ENCODE assay signal across 11 cellular contexts in the genomic region with DNA sequence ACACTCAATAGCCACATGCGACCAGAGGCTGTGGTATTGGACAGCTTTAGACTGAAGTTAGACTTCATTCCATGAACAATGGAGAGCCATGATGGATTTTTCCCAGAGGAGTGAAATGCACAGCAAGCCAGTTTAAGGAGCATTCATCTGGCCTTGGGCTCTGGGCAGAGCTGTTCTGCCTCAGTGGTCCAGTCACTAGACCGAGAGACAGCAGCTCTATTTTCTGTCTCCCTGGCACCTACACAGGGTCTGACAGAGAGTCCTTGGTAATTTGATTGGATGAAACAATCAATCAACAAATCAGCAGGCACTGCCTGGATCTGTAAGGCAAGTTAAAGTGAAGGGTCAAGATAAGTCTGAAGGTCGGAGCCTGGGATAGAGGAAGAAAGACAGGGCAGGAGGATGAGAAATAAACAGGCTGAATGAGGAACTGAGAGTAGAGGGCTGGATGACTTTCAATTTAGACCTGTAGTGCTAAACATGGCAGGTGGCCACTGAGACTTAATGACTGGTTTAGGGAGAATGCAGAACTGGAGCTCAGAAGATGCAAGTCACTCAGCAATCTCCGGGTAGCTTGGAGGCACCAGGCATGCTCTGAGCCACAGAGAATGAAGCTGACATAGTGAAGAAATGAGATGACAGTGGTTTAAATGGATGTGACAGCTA.
DNase-seq lines count a peak whose midpoint lies in the region; ATAC-seq and TF ChIP-seq lines count a peak whose summit lies in the region.
"Had no signal": no experiment of that assay in that cellular context is flagged by ENCODE, and none has a peak within 500 bp of the region (broad histone marks: within the 10 kb centered on the region; RNA-seq: fewer than 3 reads in every experiment).

No MANE protein-coding gene starts in this region.

- POLR2A ChIA-PET in A673 (lab: Charles Lee; ENCODE audit: low non-redundant PET) = no interaction called here

- CTCF ChIA-PET in A673 (lab: Charles Lee) = no interaction called here
- CTCF ChIA-PET in activated naive CD4-positive, alpha-beta T cell treated with anti-CD3 and anti-CD28 coated beads, Interleukin-2, amount 10 ng/mL, durations not matched to agents 7 days and 5 days (lab: Charles Lee) = no interaction called here

- no peaks in the 10 kb centered on the region for H3K27me3 ChIP-seq in A673 (replicated peaks; ENCODE audit: insufficient read depth, low read depth, low read length, poor library complexity)
- H3K27me3 ChIP-seq: neutrophil had no signal

- DNase-seq in naive B cell = peak; percentile 46
- no peak for DNase-seq in A673 (ENCODE audit: low spot score)
- no peak for DNase-seq in activated naive CD4-positive, alpha-beta T cell treated with anti-CD3 and anti-CD28 coated beads, Interleukin-2, amount 10 ng/mL, durations not matched to agents 7 days and 5 days
- no peak for DNase-seq in HCEC 1CT
- DNase-seq in HUDEP-2 (lab: John Stamatoyannopoulos, UW; ENCODE audit: unreplicated experiment in 76 of 76) = no peak
- DNase-seq: activated CD8-positive, alpha-beta memory T cell treated with anti-CD3 and anti-CD28 coated beads, Interleukin-2, amount 10 ng/mL, durations not matched to agents 7 days and 5 days; KG1 had no signal

- H3K4me3 Mint-ChIP-seq in naive B cell = peak overlapping the region; percentile 2 to 91 (median 79)
- H3K4me3 Mint-ChIP-seq in activated naive CD4-positive, alpha-beta T cell treated with anti-CD3 and anti-CD28 coated beads, Interleukin-2, amount 10 ng/mL, durations not matched to agents 7 days and 5 days = no peak overlapping the region
- H3K4me3 Mint-ChIP-seq: activated CD8-positive, alpha-beta memory T cell treated with anti-CD3 and anti-CD28 coated beads, Interleukin-2, amount 10 ng/mL, durations not matched to agents 7 days and 5 days had no signal

- peaks cover 0 to 8% (median under 1%) of the 10 kb centered on the region in 3 donors for H3K27me3 Mint-ChIP-seq in naive B cell
- H3K27me3 Mint-ChIP-seq in activated naive CD4-positive, alpha-beta T cell treated with anti-CD3 and anti-CD28 coated beads, Interleukin-2, amount 10 ng/mL, durations not matched to agents 7 days and 5 days = peaks cover 23% of the 10 kb centered on the region

- no peaks in the 10 kb centered on the region for H3K9me3 Mint-ChIP-seq in naive B cell
- no peaks in the 10 kb centered on the region for H3K9me3 Mint-ChIP-seq in activated naive CD4-positive, alpha-beta T cell treated with anti-CD3 and anti-CD28 coated beads, Interleukin-2, amount 10 ng/mL, durations not matched to agents 7 days and 5 days

- peak overlapping the region in 5 of 6 donors; percentile 42 to 92 (median 83) for H3K27ac Mint-ChIP-seq in naive B cell
- H3K27ac Mint-ChIP-seq in activated naive CD4-positive, alpha-beta T cell treated with anti-CD3 and anti-CD28 coated beads, Interleukin-2, amount 10 ng/mL, durations not matched to agents 7 days and 5 days = no peak overlapping the region
- H3K27ac Mint-ChIP-seq: activated CD8-positive, alpha-beta memory T cell treated with anti-CD3 and anti-CD28 coated beads, Interleukin-2, amount 10 ng/mL, durations not matched to agents 7 days and 5 days had no signal

- no peak overlapping the region for H3K4me3 ChIP-seq in A673 (ENCODE audit: low read depth, low read length, poor library complexity, severe bottlenecking)

- intact Hi-C loops in A673 (cut with micrococcal nuclease; ENCODE audit: unreplicated experiment) = no loop called here

- H3K4me1 Mint-ChIP-seq in naive B cell = peaks cover 15 to 32% (median 28%) of the 10 kb centered on the region in 3 donors
- H3K4me1 Mint-ChIP-seq in activated naive CD4-positive, alpha-beta T cell treated with anti-CD3 and anti-CD28 coated beads, Interleukin-2, amount 10 ng/mL, durations not matched to agents 7 days and 5 days = peaks cover 10% of the 10 kb centered on the region

- TF ChIP-seq CTCF in A673 (conservative IDR thresholded peaks at IDR 0.05; ENCODE audit: low read depth, low read length) = no peak

- H3K4me1 ChIP-seq in A673 (ENCODE audit: insufficient read depth, low read length, poor library complexity, severe bottlenecking) = no peaks in the 10 kb centered on the region

- BruUV-seq in A673 (replicated peaks; lab: Mats Ljungman, UMichigan) = no TSS peak

- no peaks in the 10 kb centered on the region for H3K36me3 Mint-ChIP-seq in naive B cell
- no peaks in the 10 kb centered on the region for H3K36me3 Mint-ChIP-seq in activated naive CD4-positive, alpha-beta T cell treated with anti-CD3 and anti-CD28 coated beads, Interleukin-2, amount 10 ng/mL, durations not matched to agents 7 days and 5 days
- H3K36me3 Mint-ChIP-seq: activated CD8-positive, alpha-beta memory T cell treated with anti-CD3 and anti-CD28 coated beads, Interleukin-2, amount 10 ng/mL, durations not matched to agents 7 days and 5 days had no signal

- no peaks in the 10 kb centered on the region for H3K9me3 ChIP-seq in A673 (ENCODE audit: low read depth, low read length, poor library complexity, severe bottlenecking)
- H3K9me3 ChIP-seq: neutrophil had no signal

- no peak overlapping the region for H3K27ac ChIP-seq in A673 (ENCODE audit: low read depth, low read length, poor library complexity, severe bottlenecking)
- H3K27ac ChIP-seq: neutrophil had no signal

- ATAC-seq in GM18909 (IDR thresholded peaks at IDR 0.05; ENCODE audit: poor library complexity, unreplicated experiment) (peak; percentile 96), HG02623 (IDR thresholded peaks at IDR 0.05; ENCODE audit: unreplicated experiment) (peak; percentile 94), HG03558 (IDR thresholded peaks at IDR 0.05; ENCODE audit: extremely low read depth, unreplicated experiment) (peak; percentile 87), naive B cell (ENCODE audit: low read depth in 2 of 2) (peak; percentile 86 to 94)
- ATAC-seq: activated CD8-positive, alpha-beta memory T cell treated with anti-CD3 and anti-CD28 coated beads, Interleukin-2, amount 10 ng/mL, durations not matched to agents 7 days and 5 days had no signal

- H3K36me3 ChIP-seq in A673 (ENCODE audit: insufficient read depth, low read length, poor library complexity, severe bottlenecking) = no peaks in the 10 kb centered on the region
- H3K36me3 ChIP-seq: neutrophil had no signal
